1 cellular context compared by ENCODE assay signal in the genomic region with DNA sequence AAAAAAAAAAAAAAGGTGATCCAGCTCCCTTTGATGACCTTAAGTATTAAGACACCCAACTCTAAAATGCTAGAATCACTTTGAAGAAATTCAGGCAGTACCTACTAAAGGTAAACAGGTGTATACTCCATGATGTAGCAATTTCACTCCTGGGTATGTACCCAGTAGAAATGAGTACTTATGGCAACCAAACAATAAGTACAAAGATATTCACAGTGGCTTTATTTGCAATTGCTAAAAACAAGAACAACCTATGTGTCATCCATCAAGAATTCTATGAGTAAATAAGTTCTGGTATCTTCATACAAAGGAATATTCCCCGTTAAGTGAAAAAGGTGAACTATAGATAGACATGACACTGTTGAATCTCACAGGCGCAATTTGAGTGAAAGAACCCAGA.
TF ChIP-seq lines count a peak whose summit lies in the region.

No MANE protein-coding gene starts in this region.

TF ChIP-seq in A549, 52 proteins besides CTCF, POLR2A, EP300 and RAD21 (continued from another document):
- TF ChIP-seq RFX5 (IDR thresholded peaks at IDR 0.05), result no peak
- TF ChIP-seq, protein P1, sequence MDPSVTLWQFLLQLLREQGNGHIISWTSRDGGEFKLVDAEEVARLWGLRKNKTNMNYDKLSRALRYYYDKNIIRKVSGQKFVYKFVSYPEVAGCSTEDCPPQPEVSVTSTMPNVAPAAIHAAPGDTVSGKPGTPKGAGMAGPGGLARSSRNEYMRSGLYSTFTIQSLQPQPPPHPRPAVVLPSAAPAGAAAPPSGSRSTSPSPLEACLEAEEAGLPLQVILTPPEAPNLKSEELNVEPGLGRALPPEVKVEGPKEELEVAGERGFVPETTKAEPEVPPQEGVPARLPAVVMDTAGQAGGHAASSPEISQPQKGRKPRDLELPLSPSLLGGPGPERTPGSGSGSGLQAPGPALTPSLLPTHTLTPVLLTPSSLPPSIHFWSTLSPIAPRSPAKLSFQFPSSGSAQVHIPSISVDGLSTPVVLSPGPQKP (IDR thresholded peaks at IDR 0.05; ENCODE audit: low read depth, low read length), result no peak
- TF ChIP-seq JUNB (IDR thresholded peaks at IDR 0.05), result 0 out of 2 replicates have a peak, but pooled peaks have one; percentile 15
- no peak for TF ChIP-seq SREBF2 (IDR thresholded peaks at IDR 0.05)
- TF ChIP-seq CEBPB (IDR thresholded peaks at IDR 0.05), result 0 out of 4 replicates have a peak, but pooled peaks of 1 of the 2 experiments have one; percentile 33
- TF ChIP-seq BHLHE40 (IDR thresholded peaks at IDR 0.05; ENCODE audit: low read depth, low read length), result no peak
- TF ChIP-seq, protein P2, sequence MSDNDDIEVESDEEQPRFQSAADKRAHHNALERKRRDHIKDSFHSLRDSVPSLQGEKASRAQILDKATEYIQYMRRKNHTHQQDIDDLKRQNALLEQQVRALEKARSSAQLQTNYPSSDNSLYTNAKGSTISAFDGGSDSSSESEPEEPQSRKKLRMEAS (IDR thresholded peaks at IDR 0.05), result no peak
- TF ChIP-seq TFCP2L1 (CRISPR knock-in tag; IDR thresholded peaks at IDR 0.05), result no peak
- TF ChIP-seq HDAC2 (IDR thresholded peaks at IDR 0.05), result no peak
- TF ChIP-seq, protein P3, sequence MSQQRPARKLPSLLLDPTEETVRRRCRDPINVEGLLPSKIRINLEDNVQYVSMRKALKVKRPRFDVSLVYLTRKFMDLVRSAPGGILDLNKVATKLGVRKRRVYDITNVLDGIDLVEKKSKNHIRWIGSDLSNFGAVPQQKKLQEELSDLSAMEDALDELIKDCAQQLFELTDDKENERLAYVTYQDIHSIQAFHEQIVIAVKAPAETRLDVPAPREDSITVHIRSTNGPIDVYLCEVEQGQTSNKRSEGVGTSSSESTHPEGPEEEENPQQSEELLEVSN (IDR thresholded peaks at IDR 0.05; ENCODE audit: borderline replicate concordance, low read depth), result no peak
- no peak for TF ChIP-seq POLR2AphosphoS2 (conservative IDR thresholded peaks at IDR 0.05; ENCODE audit: low read length)
- no peak for TF ChIP-seq NFE2L2 (conservative IDR thresholded peaks at IDR 0.05; ENCODE audit: low read length)
